8 cellular contexts compared by ENCODE assay signal in the genomic region with DNA sequence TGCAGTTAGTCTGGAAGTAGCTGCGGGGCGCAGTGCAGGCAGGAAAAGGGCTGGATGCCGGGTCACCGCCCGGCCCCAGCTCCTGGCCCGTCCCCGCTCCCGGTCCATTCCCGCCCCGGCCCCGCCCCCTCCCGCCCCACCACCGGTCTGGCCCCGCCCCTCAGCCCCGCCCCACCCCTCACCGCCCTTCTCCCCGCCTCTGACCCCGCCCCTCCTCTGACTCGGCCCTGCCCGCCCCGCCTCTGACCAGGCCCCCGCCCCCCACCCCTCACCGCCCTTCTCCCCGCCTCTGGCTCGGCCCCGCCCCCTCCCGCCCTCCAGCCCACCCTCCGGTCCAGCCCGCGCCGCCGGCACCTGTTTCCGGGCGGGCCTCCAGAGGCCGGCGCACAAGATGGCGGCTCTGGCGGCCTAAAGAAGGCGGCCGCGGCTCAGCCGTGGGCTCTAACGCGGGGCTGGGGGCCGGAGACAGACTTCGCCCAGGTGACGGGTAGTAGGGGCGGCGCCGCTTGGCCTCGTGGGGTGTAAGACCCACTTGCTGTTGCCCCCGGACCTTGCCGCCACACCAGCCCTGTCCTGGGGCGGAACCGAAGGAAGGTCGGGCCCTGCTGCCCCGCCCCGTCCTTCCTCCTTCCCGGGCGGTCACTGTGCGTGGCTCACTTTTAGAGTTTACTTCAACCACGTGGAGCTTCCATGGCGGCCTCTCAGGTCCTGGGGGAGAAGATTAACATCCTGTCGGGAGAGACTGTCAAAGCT. TPM values are rescaled to one million over a fixed set of nuclear protein-coding genes. Genes with fewer than 3 reads are reported as not detected.
DNase-seq lines count a peak whose midpoint lies in the region; ATAC-seq, FAIRE-seq and TF ChIP-seq lines count a peak whose summit lies in the region.

A gene with protein sequence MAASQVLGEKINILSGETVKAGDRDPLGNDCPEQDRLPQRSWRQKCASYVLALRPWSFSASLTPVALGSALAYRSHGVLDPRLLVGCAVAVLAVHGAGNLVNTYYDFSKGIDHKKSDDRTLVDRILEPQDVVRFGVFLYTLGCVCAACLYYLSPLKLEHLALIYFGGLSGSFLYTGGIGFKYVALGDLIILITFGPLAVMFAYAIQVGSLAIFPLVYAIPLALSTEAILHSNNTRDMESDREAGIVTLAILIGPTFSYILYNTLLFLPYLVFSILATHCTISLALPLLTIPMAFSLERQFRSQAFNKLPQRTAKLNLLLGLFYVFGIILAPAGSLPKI (plus strand): TSS at position 357 of the 753 bp plus-strand sequence. CDS start 334 bp downstream, at position 691.

- H3K4me1 ChIP-seq in astrocyte (ENCODE audit: insufficient read depth, low read length) (peaks cover 13% of the 10 kb centered on the region), hepatocyte (ENCODE audit: insufficient read depth) (peaks cover 22% of the 10 kb centered on the region)

- TF ChIP-seq CTCF in astrocyte (IDR thresholded peaks at IDR 0.05; ENCODE audit: insufficient read depth, low read depth, low read length) (no peak), hepatocyte (IDR thresholded peaks at IDR 0.05; ENCODE audit: poor library complexity) (no peak), retinal pigment epithelial cell (conservative IDR thresholded peaks at IDR 0.05; ENCODE audit: low read depth, low read length) (peak; percentile 33)

- H3K27me3 ChIP-seq in astrocyte (ENCODE audit: insufficient read depth, low read length) (no peaks in the 10 kb centered on the region), hepatocyte (no peaks in the 10 kb centered on the region)

- peaks cover 14% of the 10 kb centered on the region for H3K4me1 Mint-ChIP-seq in astrocyte (ENCODE audit: low read depth, unreplicated experiment)

- peaks cover 27% of the 10 kb centered on the region for H3K79me2 ChIP-seq in astrocyte (ENCODE audit: insufficient read depth, low read length)
- peaks cover 41% of the 10 kb centered on the region for H3K79me2 ChIP-seq in hepatocyte

- H3K4me2 ChIP-seq in astrocyte (ENCODE audit: low read length) (peak within 1 kb of the TSS; percentile 97), hepatocyte (peak within 1 kb of the TSS; percentile 97)

- ATAC-seq in GM18508 (IDR thresholded peaks at IDR 0.05; ENCODE audit: insufficient read depth, unreplicated experiment) (peak; percentile 47), HG02885 (IDR thresholded peaks at IDR 0.05; ENCODE audit: poor library complexity, unreplicated experiment) (peak; percentile 88)

- H3K4me3 Mint-ChIP-seq in astrocyte (ENCODE audit: unreplicated experiment) = peak within 1 kb of the TSS; percentile 90

- H3K9me3 ChIP-seq in astrocyte (ENCODE audit: insufficient read depth, low read depth, low read length) (no peaks in the 10 kb centered on the region), hepatocyte (ENCODE audit: low read depth) (no peaks in the 10 kb centered on the region)

- no peaks in the 10 kb centered on the region for H3K27me3 Mint-ChIP-seq in astrocyte (ENCODE audit: low read depth, unreplicated experiment)

- H3K27ac ChIP-seq in astrocyte (ENCODE audit: low read depth, low read length) = peak within 1 kb of the TSS; percentile 90
- H3K27ac ChIP-seq in hepatocyte = peak within 1 kb of the TSS; percentile 99

- H4K20me1 ChIP-seq in astrocyte (ENCODE audit: insufficient read depth, low read length) = no peaks in the 10 kb centered on the region
- H4K20me1 ChIP-seq in hepatocyte (ENCODE audit: insufficient read depth, poor library complexity, severe bottlenecking) = no peaks in the 10 kb centered on the region

- under 1% methylated on average over 45 of the region's 64 CpGs for WGBS in hepatocyte (ENCODE audit: low lambda C conversion rate, missing lambda C conversion rate)

- no peaks in the 10 kb centered on the region for H3K9me2 ChIP-seq in hepatocyte (replicated peaks; ENCODE audit: insufficient read depth)

- DNase-seq in NCI-H187 (lab: John Stamatoyannopoulos, UW) (peak; percentile 47 to 77), T-helper 9 cell (peak; percentile 88), astrocyte (ENCODE audit: low read depth) (peak; percentile 67), hepatocyte (ENCODE audit: low spot score) (peak; percentile 96), retinal pigment epithelial cell (ENCODE audit: low read depth) (peak; percentile 41), cortex of kidney (lab: John Stamatoyannopoulos, UW) (no peak)

- H3K36me3 ChIP-seq in astrocyte (ENCODE audit: insufficient read depth, low read length) (no peaks in the 10 kb centered on the region), hepatocyte (replicated peaks; ENCODE audit: insufficient read depth, low read depth) (no peaks in the 10 kb centered on the region)

- H2AFZ ChIP-seq in astrocyte (ENCODE audit: low read depth, low read length) (peak within 1 kb of the TSS; percentile 98), hepatocyte (peak within 1 kb of the TSS; percentile 96)

- no peaks in the 10 kb centered on the region for H3K9me3 Mint-ChIP-seq in astrocyte (ENCODE audit: unreplicated experiment)

- H3K9ac ChIP-seq in astrocyte (ENCODE audit: low read length) = peak within 1 kb of the TSS; percentile 96

- H3K27ac Mint-ChIP-seq in astrocyte (ENCODE audit: unreplicated experiment) = peak within 1 kb of the TSS; percentile 84

- H3K36me3 Mint-ChIP-seq in astrocyte (ENCODE audit: low read depth, unreplicated experiment) = no peaks in the 10 kb centered on the region

- FAIRE-seq in astrocyte (lab: Jason Lieb, UNC) = no peak

- H3K4me3 ChIP-seq in astrocyte (ENCODE audit: insufficient read depth, low read depth, low read length) (peak within 1 kb of the TSS; percentile 85), hepatocyte (peak within 1 kb of the TSS; percentile 89), retinal pigment epithelial cell (ENCODE audit: low read length) (peak within 1 kb of the TSS; percentile 87)

RNA-seq across cellular contexts. Expression of the gene that starts here (rescaled TPM):
- total RNA-seq in astrocyte = 15.4 and 15.5 TPM in 2 replicates
- total RNA-seq in hepatocyte = 9.1 and 9.8 TPM in 2 replicates
- polyA plus RNA-seq in hepatocyte = 15.5 and 18.3 TPM in 2 replicates
